In genomic region chr17:75869282-75870141, GRCh38 we compare ENCODE assay signal across 6 cellular contexts. TPM values are rescaled to one million over a fixed set of nuclear protein-coding genes. Genes with fewer than 3 reads are reported as not detected.
DNase-seq lines count a peak whose midpoint lies in the region; ATAC-seq and TF ChIP-seq lines count a peak whose summit lies in the region.

No MANE protein-coding gene starts in this region.

- H3K27me3 ChIP-seq in NT2/D1 (ENCODE audit: insufficient read depth, insufficient read length): no peaks in the 10 kb centered on the region

- H3K4me3 ChIP-seq in NT2/D1 (ENCODE audit: insufficient read length, low read depth) (no peak overlapping the region), fibroblast of the aortic adventitia (ENCODE audit: low read depth, low read length) (peak overlapping the region; percentile 40)

- DNase-seq in NT2/D1 (ENCODE audit: low read depth, low spot score): no peak
- DNase-seq in fibroblast of the aortic adventitia (ENCODE audit: low read depth): peak; percentile 87
- DNase-seq in stimulated activated effector memory CD8-positive, alpha-beta T cell treated with anti-CD3 and anti-CD28 coated beads, Interleukin-12 subunit alpha, Interleukin-12 subunit beta, amount 100 ng/mL, for 72 hours (ENCODE audit: low spot score in 2 of 2): no peak
- DNase-seq in stimulated activated CD4-positive, alpha-beta T cell treated with anti-CD3 and anti-CD28 coated beads, Interleukin-2, amount 100 ng/mL, for 24 hours: no peak

- no peaks in the 10 kb centered on the region for H3K9me3 ChIP-seq in NT2/D1 (ENCODE audit: insufficient read depth, low read length)

- H3K36me3 ChIP-seq in NT2/D1 (ENCODE audit: insufficient read depth, insufficient read length, low read length): peaks cover 11% of the 10 kb centered on the region

- TF ChIP-seq CTCF in fibroblast of the aortic adventitia (IDR thresholded peaks at IDR 0.05; ENCODE audit: insufficient read depth, low read length): no peak

- ATAC-seq in stimulated activated effector memory CD8-positive, alpha-beta T cell treated with anti-CD3 and anti-CD28 coated beads, Interleukin-12 subunit alpha, Interleukin-12 subunit beta, amount 100 ng/mL, for 72 hours: no peak
- ATAC-seq in HG03025 (IDR thresholded peaks at IDR 0.05; ENCODE audit: low FRiP score, unreplicated experiment) (no peak), HG03097 (IDR thresholded peaks at IDR 0.05; ENCODE audit: low FRiP score, unreplicated experiment) (no peak)

- H3K4me1 Mint-ChIP-seq in stimulated activated effector memory CD8-positive, alpha-beta T cell treated with anti-CD3 and anti-CD28 coated beads, Interleukin-12 subunit alpha, Interleukin-12 subunit beta, amount 100 ng/mL, for 72 hours: peaks cover 21% of the 10 kb centered on the region

- peak overlapping the region; percentile 40 for H3K27ac Mint-ChIP-seq in stimulated activated effector memory CD8-positive, alpha-beta T cell treated with anti-CD3 and anti-CD28 coated beads, Interleukin-12 subunit alpha, Interleukin-12 subunit beta, amount 100 ng/mL, for 72 hours

- H3K36me3 Mint-ChIP-seq in stimulated activated effector memory CD8-positive, alpha-beta T cell treated with anti-CD3 and anti-CD28 coated beads, Interleukin-12 subunit alpha, Interleukin-12 subunit beta, amount 100 ng/mL, for 72 hours: peaks cover 11% of the 10 kb centered on the region

- no peaks in the 10 kb centered on the region for H3K9me3 Mint-ChIP-seq in stimulated activated effector memory CD8-positive, alpha-beta T cell treated with anti-CD3 and anti-CD28 coated beads, Interleukin-12 subunit alpha, Interleukin-12 subunit beta, amount 100 ng/mL, for 72 hours

- peaks cover 11% of the 10 kb centered on the region for H3K4me1 ChIP-seq in NT2/D1 (ENCODE audit: insufficient read depth, insufficient read length)

- H3K9ac ChIP-seq in NT2/D1 (ENCODE audit: insufficient read length, low read depth): peak overlapping the region; percentile 61

- no peak overlapping the region for H3K4me3 Mint-ChIP-seq in stimulated activated effector memory CD8-positive, alpha-beta T cell treated with anti-CD3 and anti-CD28 coated beads, Interleukin-12 subunit alpha, Interleukin-12 subunit beta, amount 100 ng/mL, for 72 hours

RNA-seq across cellular contexts. Expression of gene TRIM47, which starts 8.9 kb away (rescaled TPM):
- 14.9 and 20.9 TPM in 2 replicates for total RNA-seq in fibroblast of the aortic adventitia (ENCODE audit: low replicate concordance)

RNA-seq across cellular contexts. Expression of gene WBP2, which starts 14.4 kb away (rescaled TPM):
- 23.3 and 24.1 TPM in 2 replicates for total RNA-seq in fibroblast of the aortic adventitia (ENCODE audit: low replicate concordance)

RNA-seq across cellular contexts. Expression of gene UNC13D, which starts 25.3 kb away (rescaled TPM):
- total RNA-seq in fibroblast of the aortic adventitia (ENCODE audit: low replicate concordance): 0.54 and 2.3 TPM in 2 replicates

RNA-seq across cellular contexts. Expression of gene TRIM65, which starts 27.2 kb away (rescaled TPM):
- total RNA-seq in fibroblast of the aortic adventitia (ENCODE audit: low replicate concordance): 7.7 and 11.4 TPM in 2 replicates

RNA-seq across cellular contexts. Expression of gene MRPL38, which starts 35.2 kb away (rescaled TPM):
- 27.0 and 39.2 TPM in 2 replicates for total RNA-seq in fibroblast of the aortic adventitia (ENCODE audit: low replicate concordance)
